Comparison of ENCODE assay signal across 8 cellular contexts in genomic region chr6:167826230-167827061, GRCh38. TPM values are rescaled to one million over a fixed set of nuclear protein-coding genes. Genes with fewer than 3 reads are reported as not detected.
DNase-seq lines count a peak whose midpoint lies in the region; ATAC-seq and TF ChIP-seq lines count a peak whose summit lies in the region.

TSS of gene AFDN (plus strand) at chr6:167826911. CDS start at chr6:167827133, 222 bp downstream.

- intact Hi-C loops in CD4-positive, alpha-beta memory T cell (cut with micrococcal nuclease), result loop anchor here (5.0 to 10.0 kb wide), 2 partner anchors 132 to 1199 kb away; partner anchors contain the start of gene RPS6KA2
- intact Hi-C loops in transverse colon (cut with DNase I; ENCODE audit: low total_unique reads), result no loop called here

- H3K4me1 ChIP-seq in CD4-positive, alpha-beta memory T cell (ENCODE audit: insufficient read depth, low read length), result peaks cover 20% of the 10 kb centered on the region
- H3K4me1 ChIP-seq in osteoblast (ENCODE audit: insufficient read depth, low read length), result peaks cover 18% of the 10 kb centered on the region
- peaks cover 3 to 36% (median 13%) of the 10 kb centered on the region in 4 donors for H3K4me1 ChIP-seq in transverse colon

- peaks cover 0 to 4% of the 10 kb centered on the region in 2 donors for H3K36me3 Mint-ChIP-seq in CD4-positive, alpha-beta memory T cell

- peak; percentile 57 for ATAC-seq in GM19438 (IDR thresholded peaks at IDR 0.05; ENCODE audit: low read depth, unreplicated experiment)
- ATAC-seq in HG03520 (IDR thresholded peaks at IDR 0.05; ENCODE audit: unreplicated experiment), result peak; percentile 72

- H3K9me3 ChIP-seq in CD4-positive, alpha-beta memory T cell (ENCODE audit: control insufficient read depth in 1 of 2, low read length in 2 of 2), result no peaks in the 10 kb centered on the region
- no peaks in the 10 kb centered on the region for H3K9me3 ChIP-seq in osteoblast (ENCODE audit: low read depth, low read length)
- no peaks in the 10 kb centered on the region for H3K9me3 ChIP-seq in transverse colon

- peaks cover 11% of the 10 kb centered on the region for H4K20me1 ChIP-seq in osteoblast (ENCODE audit: insufficient read depth, low read length)

- H3K27ac Mint-ChIP-seq in CD4-positive, alpha-beta memory T cell, result peak within 1 kb of the TSS; percentile 64 to 92 (median 85)

- POLR2A ChIA-PET in CD4-positive, alpha-beta memory T cell (lab: Charles Lee; ENCODE audit: partially characterized antibody), result no interaction called here

- peak; percentile 59 to 71 (median 67) for DNase-seq in CD4-positive, alpha-beta memory T cell
- DNase-seq in SK-MEL-5 (ENCODE audit: low read depth, low spot score) (peak; percentile 49), glomerular visceral epithelial cell (ENCODE audit: extremely low spot score) (peak; percentile 78), osteoblast (ENCODE audit: insufficient read length, low spot score, missing footprints) (peak; percentile 99), transverse colon (peak; percentile 83)
- DNase-seq in activated naive CD4-positive, alpha-beta T cell treated with anti-CD3 and anti-CD28 coated beads, Interleukin-2, amount 50 U/mL, for 16 hours, result peak; percentile 69

- peak within 1 kb of the TSS; percentile 85 to 92 (median 90) for H3K4me3 Mint-ChIP-seq in CD4-positive, alpha-beta memory T cell

- H3K27me3 Mint-ChIP-seq in CD4-positive, alpha-beta memory T cell, result peaks cover 10 to 20% of the 10 kb centered on the region in 2 donors

- peak within 1 kb of the TSS; percentile 95 for H2AFZ ChIP-seq in osteoblast (ENCODE audit: low read length)

- peak within 1 kb of the TSS; percentile 21 for H3K27ac ChIP-seq in CD4-positive, alpha-beta memory T cell (ENCODE audit: low read depth, low read length)
- H3K27ac ChIP-seq in osteoblast (ENCODE audit: low read depth, low read length), result no peak within 1 kb of the TSS
- H3K27ac ChIP-seq in transverse colon, result peak within 1 kb of the TSS; percentile 84 to 90 (median 86)

- peaks cover 0 to 4% (median 0%) of the 10 kb centered on the region in 8 donors for H3K9me3 Mint-ChIP-seq in CD4-positive, alpha-beta memory T cell

- peaks cover 34% of the 10 kb centered on the region for H3K79me2 ChIP-seq in osteoblast (ENCODE audit: insufficient read depth, low read length)

- TF ChIP-seq POLR2A in transverse colon (IDR thresholded peaks at IDR 0.05), result peak; percentile 36

- H3K27me3 ChIP-seq in CD4-positive, alpha-beta memory T cell (ENCODE audit: insufficient read depth, low read length), result no peaks in the 10 kb centered on the region
- H3K27me3 ChIP-seq in osteoblast (ENCODE audit: insufficient read depth, low read length), result no peaks in the 10 kb centered on the region
- no peaks in the 10 kb centered on the region for H3K27me3 ChIP-seq in transverse colon

- 1% methylated on average over 73 of the region's 123 CpGs; no CpG with 5 or more reads in 1 of the 2 donors for WGBS in transverse colon (ENCODE audit: low coverage in 1 of 2), 2 donors

- in situ Hi-C loops in SK-MEL-5 (cut with HindIII; ENCODE audit: low pct_unique_long_range_greater_than_20kb, low sequenced_read_pairs) (no loop called here), transverse colon (cut with MboI; ENCODE audit: low pct_ligation_motif_present in 1 of 4, low pct_unique_long_range_greater_than_20kb in 1 of 4, low sequenced_read_pairs in 3 of 4) (no loop called here)

- no peaks in the 10 kb centered on the region for H3K36me3 ChIP-seq in CD4-positive, alpha-beta memory T cell (ENCODE audit: insufficient read depth, low read length)
- H3K36me3 ChIP-seq in osteoblast (ENCODE audit: insufficient read depth, low read length), result no peaks in the 10 kb centered on the region
- no peaks in the 10 kb centered on the region for H3K36me3 ChIP-seq in transverse colon

- peak within 1 kb of the TSS; percentile 95 for H3K4me2 ChIP-seq in osteoblast (ENCODE audit: insufficient read depth, low read length)

- CTCF ChIA-PET in CD4-positive, alpha-beta memory T cell (lab: Charles Lee; ENCODE audit: partially characterized antibody), result no interaction called here

- peak; percentile 15 for TF ChIP-seq CTCF in osteoblast (IDR thresholded peaks at IDR 0.05; ENCODE audit: extremely low read depth, low read depth, low read length)
- TF ChIP-seq CTCF in transverse colon (IDR thresholded peaks at IDR 0.05), result peak; percentile 44 to 75 (median 54)

- no peak for TF ChIP-seq EP300 in transverse colon (IDR thresholded peaks at IDR 0.05; ENCODE audit: low read depth)

- H3K4me3 ChIP-seq in CD4-positive, alpha-beta memory T cell (ENCODE audit: low read length in 2 of 2), result peak within 1 kb of the TSS; percentile 52 to 73
- peak within 1 kb of the TSS; percentile 92 for H3K4me3 ChIP-seq in osteoblast (ENCODE audit: insufficient read depth, low read length)
- peak within 1 kb of the TSS; percentile 46 to 72 (median 66) for H3K4me3 ChIP-seq in transverse colon

- H3K4me1 Mint-ChIP-seq in CD4-positive, alpha-beta memory T cell, result peaks cover 13 to 37% (median 20%) of the 10 kb centered on the region in 4 donors

RNA-seq across cellular contexts. Expression of gene AFDN, which starts in this region (rescaled TPM):
- total RNA-seq in CD4-positive, alpha-beta memory T cell, result 10 to 100 TPM; 20.7 to 24.3 TPM
- 1 to 10 TPM; 1.4 to 9.9 TPM for polyA plus RNA-seq in CD4-positive, alpha-beta memory T cell
- total RNA-seq in SK-MEL-5 (2014; rRNA removed; shearing (Covaris generic)), result 47.2 and 47.5 TPM in 2 replicates
- 16.9 and 23.7 TPM in 2 replicates for polyA plus RNA-seq in SK-MEL-5 (2015; cell fraction: cytosol; rRNA removed)
- 96.8 and 119 TPM in 2 replicates for polyA plus RNA-seq in SK-MEL-5 (2015; cell fraction: nucleus; rRNA removed)
- 31.2 and 52.5 TPM in 2 replicates for total RNA-seq in osteoblast
- total RNA-seq in transverse colon, result 100 to 1,000 TPM; 148 to 371 (median 204) TPM

Comparison
In these comparisons a context has a peak if more than half of its experiments do, and no peak if none do; other contexts are left out.
1. DNase-seq: peak in every context shown above with its lines; median percentile 99 in osteoblast; 83 in transverse colon; 78 in glomerular visceral epithelial cell; 69 in activated naive CD4-positive, alpha-beta T cell treated with anti-CD3 and anti-CD28 coated beads, Interleukin-2, amount 50 U/mL, for 16 hours; 67 in CD4-positive, alpha-beta memory T cell; 49 in SK-MEL-5.